In genomic region chr21:43720539-43721224, GRCh38 we compare ENCODE assay signal across 8 cellular contexts. TPM values are rescaled to one million over a fixed set of nuclear protein-coding genes. Genes with fewer than 3 reads are reported as not detected.
DNase-seq lines count a peak whose midpoint lies in the region; ATAC-seq and TF ChIP-seq lines count a peak whose summit lies in the region.

No MANE protein-coding gene starts in this region.

- H3K79me2 ChIP-seq in OCI-LY7 (ENCODE audit: insufficient read depth, low read depth, low read length), result peaks cover 1% of the 10 kb centered on the region; the same call in 1 of the 2 replicates

- H3K4me2 ChIP-seq in OCI-LY7 (ENCODE audit: low read length), result peak overlapping the region; percentile 69

- H3K9me3 ChIP-seq in CD4-positive, alpha-beta memory T cell (ENCODE audit: control insufficient read depth in 1 of 2, low read length in 2 of 2), result no peaks in the 10 kb centered on the region
- no peaks in the 10 kb centered on the region for H3K9me3 ChIP-seq in OCI-LY7 (ENCODE audit: low read length)
- H3K9me3 ChIP-seq in neutrophil, result no peaks in the 10 kb centered on the region

- peak overlapping the region; percentile 53 to 90 (median 80) for H3K27ac Mint-ChIP-seq in CD4-positive, alpha-beta memory T cell
- no peak overlapping the region for H3K27ac Mint-ChIP-seq in endothelial cell (ENCODE audit: unreplicated experiment)

- H3K27me3 Mint-ChIP-seq in CD4-positive, alpha-beta memory T cell, result no peaks in the 10 kb centered on the region
- H3K27me3 Mint-ChIP-seq in endothelial cell (ENCODE audit: unreplicated experiment), result peaks cover 26% of the 10 kb centered on the region

- no peak overlapping the region for H3K27ac ChIP-seq in CD4-positive, alpha-beta memory T cell (ENCODE audit: low read depth, low read length)
- H3K27ac ChIP-seq in OCI-LY7 (ENCODE audit: low read depth, low read length, poor library complexity, severe bottlenecking) (no peak overlapping the region), neutrophil (peak overlapping the region; percentile 92)

- H3K9me3 Mint-ChIP-seq in CD4-positive, alpha-beta memory T cell, result peaks cover 0 to 2% (median 0%) of the 10 kb centered on the region in 8 donors
- H3K9me3 Mint-ChIP-seq in endothelial cell (ENCODE audit: unreplicated experiment), result no peaks in the 10 kb centered on the region

- no peak for DNase-seq in CD4-positive, alpha-beta memory T cell
- no peak for DNase-seq in OCI-LY7 (ENCODE audit: low spot score)
- no peak for DNase-seq in endothelial cell (ENCODE audit: low spot score)
- no peak for DNase-seq in islet precursor cell
- DNase-seq in middle frontal gyrus (ENCODE audit: extremely low spot score, low spot score), result no peak

- peaks cover 10 to 36% (median 25%) of the 10 kb centered on the region in 4 donors for H3K4me1 Mint-ChIP-seq in CD4-positive, alpha-beta memory T cell
- peaks cover 24% of the 10 kb centered on the region for H3K4me1 Mint-ChIP-seq in endothelial cell (ENCODE audit: unreplicated experiment)

- H2AFZ ChIP-seq in OCI-LY7 (ENCODE audit: low read length), result no peak overlapping the region

- no peaks in the 10 kb centered on the region for H3K9me2 ChIP-seq in OCI-LY7 (ENCODE audit: insufficient read depth, low read length)

- no peak for ATAC-seq in HG02870 (IDR thresholded peaks at IDR 0.05; ENCODE audit: unreplicated experiment)
- no peak for ATAC-seq in GM21717 (IDR thresholded peaks at IDR 0.05; ENCODE audit: unreplicated experiment)

- POLR2A ChIA-PET in CD4-positive, alpha-beta memory T cell (lab: Charles Lee; ENCODE audit: partially characterized antibody), result interaction anchor here (0.9 to 4.1 kb wide), 4 partner anchors 8 to 69 kb away, joined by 3 to 42 read pairs (median 6); partner anchors contain the start of genes HSF2BP, RRP1 and RRP1B
- POLR2A ChIA-PET in OCI-LY7 (lab: Charles Lee), result no interaction called here

- intact Hi-C loops in CD4-positive, alpha-beta memory T cell (cut with micrococcal nuclease), result no loop called here
- intact Hi-C loops in OCI-LY7 (cut with micrococcal nuclease; ENCODE audit: unreplicated experiment), result no loop called here

- peaks cover 28% of the 10 kb centered on the region for H3K4me1 ChIP-seq in CD4-positive, alpha-beta memory T cell (ENCODE audit: insufficient read depth, low read length)
- H3K4me1 ChIP-seq in OCI-LY7 (ENCODE audit: insufficient read depth, low read length, poor library complexity, severe bottlenecking) (peaks cover 74% of the 10 kb centered on the region), neutrophil (ENCODE audit: control insufficient read depth in 1 of 2, insufficient read depth in 1 of 2, low read depth in 1 of 2, low read length in 1 of 2) (peaks cover 66 to 73% of the 10 kb centered on the region in 2 experiments)

- TF ChIP-seq CTCF in OCI-LY7 (conservative IDR thresholded peaks at IDR 0.05; ENCODE audit: low read length) (no peak), endothelial cell (IDR thresholded peaks at IDR 0.05; ENCODE audit: unreplicated experiment) (no peak), neutrophil (IDR thresholded peaks at IDR 0.05) (no peak)

- peak overlapping the region; percentile 9 to 62 for H3K4me3 ChIP-seq in CD4-positive, alpha-beta memory T cell (ENCODE audit: low read length in 2 of 2)
- H3K4me3 ChIP-seq in OCI-LY7 (ENCODE audit: low read depth, low read length, poor library complexity, severe bottlenecking), result peak overlapping the region; percentile 96
- H3K4me3 ChIP-seq in neutrophil (ENCODE audit: low read depth in 1 of 2, low read length in 1 of 2), result peak overlapping the region; percentile 84 to 94

- H3K36me3 Mint-ChIP-seq in CD4-positive, alpha-beta memory T cell, result peaks cover 0 to 5% of the 10 kb centered on the region in 2 donors
- peaks cover 2% of the 10 kb centered on the region for H3K36me3 Mint-ChIP-seq in endothelial cell (ENCODE audit: low read depth, unreplicated experiment)

- BruUV-seq in OCI-LY7 (replicated peaks; lab: Mats Ljungman, UMichigan), result no TSS peak

- peaks cover 11% of the 10 kb centered on the region; the same call in 1 of the 2 replicates for H4K20me1 ChIP-seq in OCI-LY7 (ENCODE audit: insufficient read depth, low read length)

- H3K4me3 Mint-ChIP-seq in CD4-positive, alpha-beta memory T cell, result peak overlapping the region; percentile 82 to 89 (median 85)
- peak overlapping the region; percentile 83 for H3K4me3 Mint-ChIP-seq in endothelial cell (ENCODE audit: unreplicated experiment)

- no peaks in the 10 kb centered on the region for H3K27me3 ChIP-seq in CD4-positive, alpha-beta memory T cell (ENCODE audit: insufficient read depth, low read length)
- H3K27me3 ChIP-seq in neutrophil, result peaks cover 10% of the 10 kb centered on the region

- H3K36me3 ChIP-seq in CD4-positive, alpha-beta memory T cell (ENCODE audit: insufficient read depth, low read length), result no peaks in the 10 kb centered on the region
- no peaks in the 10 kb centered on the region; the same call in 1 of the 2 replicates for H3K36me3 ChIP-seq in OCI-LY7 (ENCODE audit: insufficient read depth, low read length)
- H3K36me3 ChIP-seq in neutrophil, result peaks cover 12% of the 10 kb centered on the region

- CTCF ChIA-PET in CD4-positive, alpha-beta memory T cell (lab: Charles Lee; ENCODE audit: partially characterized antibody), result no interaction called here
- CTCF ChIA-PET in OCI-LY7 (lab: Charles Lee; ENCODE audit: unreplicated experiment), result no interaction called here

RNA-seq across cellular contexts. Expression of gene PDXK, which starts 1.8 kb away (rescaled TPM):
- 10 to 100 TPM; 90.8 to 94.3 TPM for total RNA-seq in CD4-positive, alpha-beta memory T cell
- 10 to 100 TPM; 37.5 to 64.1 TPM for polyA plus RNA-seq in CD4-positive, alpha-beta memory T cell
- 32.8 and 37.5 TPM in 2 replicates for total RNA-seq in OCI-LY7 (2014; rRNA removed; shearing (Covaris generic))
- total RNA-seq in OCI-LY7 (2022), result 67.0 and 80.2 TPM in 2 replicates
- total RNA-seq in endothelial cell (ENCODE audit: unreplicated experiment), result 72.0 TPM

RNA-seq across cellular contexts. Expression of gene CSTB, which starts 55.4 kb away (rescaled TPM):
- total RNA-seq in CD4-positive, alpha-beta memory T cell, result 10 to 100 TPM; 46.0 to 48.8 TPM
- 10 to 100 TPM; 68.4 to 97.0 TPM for polyA plus RNA-seq in CD4-positive, alpha-beta memory T cell
- 12.5 and 15.6 TPM in 2 replicates for total RNA-seq in OCI-LY7 (2014; rRNA removed; shearing (Covaris generic))
- total RNA-seq in OCI-LY7 (2022), result 26.7 and 33.3 TPM in 2 replicates
- total RNA-seq in endothelial cell (ENCODE audit: unreplicated experiment), result 66.5 TPM

Comparison
In these comparisons a context has a peak if more than half of its experiments do, and no peak if none do; other contexts are left out.
1. H3K4me3 ChIP-seq: peak in every context shown above with its lines; median percentile 96 in OCI-LY7; 89 in neutrophil; 36 in CD4-positive, alpha-beta memory T cell.